In the genomic region with DNA sequence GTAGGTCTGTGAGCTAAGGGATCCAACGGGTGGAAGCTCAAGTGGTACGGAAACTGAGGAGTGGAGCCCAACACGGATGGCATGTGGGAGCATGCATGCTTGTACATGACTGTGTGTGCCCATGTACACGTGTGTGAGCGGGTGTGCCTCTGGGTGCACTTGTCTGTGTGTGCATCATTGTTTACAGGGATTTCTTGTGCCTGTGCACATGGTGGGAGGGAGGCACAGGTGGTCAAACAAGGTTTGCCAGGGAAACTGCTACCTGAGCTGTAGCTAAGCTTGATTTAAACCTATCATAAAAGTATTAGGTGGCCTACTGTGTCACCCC, we compare ENCODE assay signal across 27 cellular contexts.
"Had no signal": no experiment of that assay in that cellular context is flagged by ENCODE, and none has a peak within 500 bp of the region (broad histone marks: within the 10 kb centered on the region; RNA-seq: fewer than 3 reads in every experiment).

No MANE protein-coding gene starts in this region.

- H3K4me1 ChIP-seq: esophagus muscularis mucosa, foreskin keratinocyte, gastrocnemius medialis had no signal

- FAIRE-seq: astrocyte, colon had no signal

- H3K27me3 ChIP-seq: brain microvascular endothelial cell, esophagus muscularis mucosa, foreskin keratinocyte, gastrocnemius medialis had no signal

- H3K36me3 Mint-ChIP-seq: activated CD4-positive, alpha-beta memory T cell treated with anti-CD3 and anti-CD28 coated beads for 36 hours; activated naive CD8-positive, alpha-beta T cell had no signal

- H3K4me1 Mint-ChIP-seq: activated CD4-positive, alpha-beta T cell treated with anti-CD3 and anti-CD28 coated beads for 36 hours; activated T-helper 17 cell treated with anti-CD3 and anti-CD28 coated beads, Interleukin-2, amount 50 U/mL, for 72 hours; endodermal cell had no signal

- H3K36me3 ChIP-seq: brain microvascular endothelial cell, esophagus muscularis mucosa, gastrocnemius medialis had no signal

- H3K4me3 Mint-ChIP-seq: activated CD4-positive, alpha-beta memory T cell treated with anti-CD3 and anti-CD28 coated beads for 36 hours; activated CD4-positive, alpha-beta T cell treated with anti-CD3 and anti-CD28 coated beads for 36 hours; activated CD4-positive, alpha-beta T cell treated with anti-CD3 and anti-CD28 coated beads, Interleukin-2, amount 10 ng/mL, durations not matched to agents 24 days and 14 days; activated CD8-positive, alpha-beta T cell treated with anti-CD3 and anti-CD28 coated beads, Interleukin-2, amount 10 ng/mL, durations not matched to agents 7 days and 5 days; activated naive CD8-positive, alpha-beta T cell; activated T-cell treated with anti-CD3 and anti-CD28 coated beads, Interleukin-2, amount 50 U/mL, for 4 hours; activated T-helper 17 cell treated with anti-CD3 and anti-CD28 coated beads, Interleukin-2, amount 50 U/mL, for 72 hours; endodermal cell had no signal

- H3K27ac Mint-ChIP-seq: activated CD4-positive, alpha-beta memory T cell treated with anti-CD3 and anti-CD28 coated beads for 36 hours; activated CD4-positive, alpha-beta T cell treated with anti-CD3 and anti-CD28 coated beads for 36 hours; activated CD4-positive, alpha-beta T cell treated with anti-CD3 and anti-CD28 coated beads, Interleukin-2, amount 10 ng/mL, durations not matched to agents 24 days and 14 days; activated CD8-positive, alpha-beta T cell treated with anti-CD3 and anti-CD28 coated beads, Interleukin-2, amount 10 ng/mL, durations not matched to agents 7 days and 5 days; activated naive CD8-positive, alpha-beta T cell; activated T-helper 17 cell treated with anti-CD3 and anti-CD28 coated beads, Interleukin-2, amount 50 U/mL, for 72 hours; endodermal cell had no signal

- ATAC-seq: activated CD4-positive, alpha-beta T cell treated with anti-CD3 and anti-CD28 coated beads for 36 hours; activated CD8-positive, alpha-beta T cell treated with anti-CD3 and anti-CD28 coated beads, Interleukin-2, amount 10 ng/mL, durations not matched to agents 7 days and 5 days; activated T-cell treated with anti-CD3 and anti-CD28 coated beads, Interleukin-2, amount 50 U/mL, for 4 hours; activated T-helper 17 cell treated with anti-CD3 and anti-CD28 coated beads, Interleukin-2, amount 50 U/mL, for 72 hours; foreskin keratinocyte; gastrocnemius medialis had no signal

- H3K4me3 ChIP-seq: esophagus muscularis mucosa, gastrocnemius medialis had no signal

- H3K9me3 Mint-ChIP-seq: activated CD4-positive, alpha-beta memory T cell treated with anti-CD3 and anti-CD28 coated beads for 36 hours; activated CD4-positive, alpha-beta T cell treated with anti-CD3 and anti-CD28 coated beads, Interleukin-2, amount 10 ng/mL, durations not matched to agents 24 days and 14 days; activated T-cell treated with anti-CD3 and anti-CD28 coated beads, Interleukin-2, amount 50 U/mL, for 4 hours; activated T-helper 17 cell treated with anti-CD3 and anti-CD28 coated beads, Interleukin-2, amount 50 U/mL, for 72 hours had no signal

- H3K27ac ChIP-seq: brain microvascular endothelial cell, esophagus muscularis mucosa, foreskin keratinocyte, gastrocnemius medialis had no signal

- H3K27me3 Mint-ChIP-seq: activated CD4-positive, alpha-beta memory T cell treated with anti-CD3 and anti-CD28 coated beads for 36 hours; activated CD4-positive, alpha-beta T cell treated with anti-CD3 and anti-CD28 coated beads for 36 hours; activated CD4-positive, alpha-beta T cell treated with anti-CD3 and anti-CD28 coated beads, Interleukin-2, amount 10 ng/mL, durations not matched to agents 24 days and 14 days; activated naive CD8-positive, alpha-beta T cell; activated T-helper 17 cell treated with anti-CD3 and anti-CD28 coated beads, Interleukin-2, amount 50 U/mL, for 72 hours had no signal

- H3K9me3 ChIP-seq: esophagus muscularis mucosa, gastrocnemius medialis had no signal

- DNase-seq: activated CD4-positive, alpha-beta memory T cell treated with anti-CD3 and anti-CD28 coated beads for 36 hours; activated CD4-positive, alpha-beta T cell treated with anti-CD3 and anti-CD28 coated beads for 36 hours; activated CD4-positive, alpha-beta T cell treated with anti-CD3 and anti-CD28 coated beads, Interleukin-2, amount 10 ng/mL, durations not matched to agents 24 days and 14 days; activated CD4-positive, CD25-positive, alpha-beta regulatory T cell; activated CD4-positive, CD25-positive, alpha-beta regulatory T cell treated with anti-CD3 and anti-CD28 coated beads, Interleukin-2, amount 50 U/mL, for 72 hours; activated CD8-positive, alpha-beta T cell treated with anti-CD3 and anti-CD28 coated beads, Interleukin-2, amount 10 ng/mL, durations not matched to agents 7 days and 5 days; activated effector memory CD4-positive, alpha-beta T cell treated with Interleukin-2 at 50 U/mL for 16 hours; activated gamma-delta T cell treated with Interleukin-2 at 50 U/mL for 16 hours; activated naive CD4-positive, alpha-beta T cell treated with anti-CD3 and anti-CD28 coated beads, Interleukin-2, amount 50 U/mL, for 16 hours; activated naive CD4-positive, alpha-beta T cell treated with Interleukin-2 at 50 U/mL for 16 hours; activated T-cell treated with anti-CD3 and anti-CD28 coated beads, Interleukin-2, amount 50 U/mL, for 4 hours; amniotic stem cell; anterior cingulate cortex; brain microvascular endothelial cell; caudate nucleus; effector memory CD4-positive, alpha-beta T cell; erythroblast; foreskin keratinocyte; gastrocnemius medialis; glutamatergic neuron; T-helper 2 cell had no signal
